25 cellular contexts compared by ENCODE assay signal in genomic region chr11:44805596-44805995, GRCh38.
A peak's percentile ranks its signal among the peaks of the same experiment; 100 is the strongest.
DNase-seq lines count a peak whose midpoint lies in the region; ATAC-seq, FAIRE-seq and TF ChIP-seq lines count a peak whose summit lies in the region.
"Had no signal": no experiment of that assay in that cellular context is flagged by ENCODE, and none has a peak within 500 bp of the region (broad histone marks: within the 10 kb centered on the region; RNA-seq: fewer than 3 reads in every experiment).

No MANE protein-coding gene starts in this region.

- peak overlapping the region in 3 of 4 donors; percentile 43 to 72 (median 59) for H3K27ac ChIP-seq in esophagus squamous epithelium
- no peak overlapping the region for H3K27ac ChIP-seq in neural progenitor cell
- no peak overlapping the region for H3K27ac ChIP-seq in small intestine (ENCODE audit: low read depth in 1 of 2, low read length in 1 of 2)

- 59 to 69% methylated on average over 6 of the region's 6 CpGs for WGBS in esophagus squamous epithelium, 2 donors
- 71 to 77% (median 74%) methylated on average over 6 of the region's 6 CpGs for WGBS in small intestine, 3 donors

- in situ Hi-C loops in ACHN (cut with HindIII; ENCODE audit: low pct_ligation_motif_present, low pct_unique_long_range_greater_than_20kb, low sequenced_read_pairs) = no loop called here

- peak overlapping the region; percentile 3 for H3K4me3 Mint-ChIP-seq in neural progenitor cell
- H3K4me3 Mint-ChIP-seq: activated naive CD8-positive, alpha-beta T cell treated with anti-CD3 and anti-CD28 coated beads, Interleukin-2, amount 10 ng/mL, durations not matched to agents 7 days and 5 days; activated T-helper 17 cell treated with anti-CD3 and anti-CD28 coated beads, Interleukin-2, amount 50 U/mL, for 72 hours; CD14-positive monocyte; type B pancreatic cell had no signal

- ATAC-seq in GM18867 (IDR thresholded peaks at IDR 0.05; ENCODE audit: unreplicated experiment) = no peak
- ATAC-seq: activated T-helper 17 cell treated with anti-CD3 and anti-CD28 coated beads, Interleukin-2, amount 50 U/mL, for 72 hours; K562 had no signal

- no peak for TF ChIP-seq CTCF in esophagus squamous epithelium (IDR thresholded peaks at IDR 0.05)
- TF ChIP-seq CTCF in neural progenitor cell (IDR thresholded peaks at IDR 0.05) = no peak

- no peaks in the 10 kb centered on the region for H3K79me2 ChIP-seq in neural progenitor cell (ENCODE audit: low read depth)

- H3K4me2 ChIP-seq in neural progenitor cell = no peak overlapping the region

- H3K27ac Mint-ChIP-seq in neural progenitor cell = peak overlapping the region; percentile 70
- H3K27ac Mint-ChIP-seq: activated naive CD8-positive, alpha-beta T cell treated with anti-CD3 and anti-CD28 coated beads, Interleukin-2, amount 10 ng/mL, durations not matched to agents 7 days and 5 days; activated T-helper 17 cell treated with anti-CD3 and anti-CD28 coated beads, Interleukin-2, amount 50 U/mL, for 72 hours; CD14-positive monocyte had no signal

- H3K27me3 Mint-ChIP-seq in neural progenitor cell (ENCODE audit: insufficient read depth, low read depth) = peaks cover 7% of the 10 kb centered on the region
- H3K27me3 Mint-ChIP-seq: activated T-helper 17 cell treated with anti-CD3 and anti-CD28 coated beads, Interleukin-2, amount 50 U/mL, for 72 hours; type B pancreatic cell had no signal

- H4K20me1 ChIP-seq in neural progenitor cell (ENCODE audit: low read depth) = peaks cover 60% of the 10 kb centered on the region

- no peaks in the 10 kb centered on the region for H3K9me3 ChIP-seq in esophagus squamous epithelium
- H3K9me3 ChIP-seq in neural progenitor cell (ENCODE audit: low read depth) = no peaks in the 10 kb centered on the region
- H3K9me3 ChIP-seq in small intestine (ENCODE audit: control insufficient read depth, low read depth) = no peaks in the 10 kb centered on the region
- H3K9me3 ChIP-seq: HAP-1, ovary had no signal

- H3F3A ChIP-seq in neural progenitor cell (ENCODE audit: low read depth) = peaks cover 11% of the 10 kb centered on the region

- H3K4me3 ChIP-seq in esophagus squamous epithelium = no peak overlapping the region
- H3K4me3 ChIP-seq in neural progenitor cell = no peak overlapping the region
- H3K4me3 ChIP-seq in small intestine (ENCODE audit: low read depth in 1 of 2, low read length in 2 of 2) = no peak overlapping the region
- H3K4me3 ChIP-seq: HAP-1, K562, ovary had no signal

- no peak overlapping the region for H3K9ac ChIP-seq in neural progenitor cell

- no peaks in the 10 kb centered on the region for H3K36me3 ChIP-seq in esophagus squamous epithelium
- H3K36me3 ChIP-seq in neural progenitor cell = no peaks in the 10 kb centered on the region
- H3K36me3 ChIP-seq in small intestine (ENCODE audit: control insufficient read depth in 2 of 2, insufficient read depth in 2 of 2, low read length in 2 of 2) = no peaks in the 10 kb centered on the region
- H3K36me3 ChIP-seq: HAP-1, ovary had no signal

- H3K27me3 ChIP-seq in esophagus squamous epithelium = peaks cover 0 to 2% (median 0%) of the 10 kb centered on the region in 4 donors
- H3K27me3 ChIP-seq in neural progenitor cell = no peaks in the 10 kb centered on the region
- peaks cover 0 to 2% of the 10 kb centered on the region in 2 donors for H3K27me3 ChIP-seq in small intestine (ENCODE audit: control insufficient read depth in 2 of 2, insufficient read depth in 2 of 2, low read length in 2 of 2)
- H3K27me3 ChIP-seq: ovary had no signal

- DNase-seq in ACHN (peak; percentile 15), HS-5 (ENCODE audit: low read depth) (peak; percentile 24), esophagus squamous epithelium (lab: John Stamatoyannopoulos, UW) (no peak), neural progenitor cell (ENCODE audit: low spot score) (no peak), NCI-H2196 treated with DMSO at 0.1 percent for 48 hours (lab: John Stamatoyannopoulos, UW; ENCODE audit: unreplicated experiment) (no peak), small intestine (no peak), NCI-H526 treated with DMSO at 0.1 percent for 48 hours (lab: John Stamatoyannopoulos, UW) (no peak)
- DNase-seq: activated CD4-positive, alpha-beta T cell treated with anti-CD3 and anti-CD28 coated beads for 1 hour; activated naive CD8-positive, alpha-beta T cell treated with anti-CD3 and anti-CD28 coated beads, Interleukin-2, amount 10 ng/mL, durations not matched to agents 7 days and 5 days; dermis blood vessel endothelial cell; DMS 273 treated with DMSO at 0.1 percent for 48 hours; erythroblast; left ventricle myocardium superior; NCI-H187 treated with DMSO at 0.1 percent for 48 hours; ovary; RPMI8226; stimulated activated CD4-positive, alpha-beta T cell treated with anti-CD3 and anti-CD28 coated beads, Interleukin-1b, Interleukin-23, amount 100 ng/mL, for 48 hours; stimulated activated naive CD4-positive, alpha-beta T cell treated with Interleukin-2 at 50 U/mL for 16 hours had no signal

- H2AFZ ChIP-seq in neural progenitor cell (replicated peaks) = no peak overlapping the region

- no peak for FAIRE-seq in small intestine (lab: Jason Lieb, UNC)
- FAIRE-seq: GM12892, K562 had no signal

- peaks cover 0 to 13% (median 0%) of the 10 kb centered on the region in 3 donors for H3K4me1 ChIP-seq in esophagus squamous epithelium
- H3K4me1 ChIP-seq in neural progenitor cell = peaks cover 27% of the 10 kb centered on the region
- no peaks in the 10 kb centered on the region for H3K4me1 ChIP-seq in small intestine (ENCODE audit: control insufficient read depth in 2 of 2, insufficient read depth in 1 of 2, low read depth in 1 of 2, low read length in 1 of 2)
- H3K4me1 ChIP-seq: HAP-1 had no signal

- no peak for TF ChIP-seq POLR2A in esophagus squamous epithelium (IDR thresholded peaks at IDR 0.05)

- no peaks in the 10 kb centered on the region for H3K9me3 Mint-ChIP-seq in neural progenitor cell
- H3K9me3 Mint-ChIP-seq: activated naive CD8-positive, alpha-beta T cell treated with anti-CD3 and anti-CD28 coated beads, Interleukin-2, amount 10 ng/mL, durations not matched to agents 7 days and 5 days; activated T-helper 17 cell treated with anti-CD3 and anti-CD28 coated beads, Interleukin-2, amount 50 U/mL, for 72 hours; CD14-positive monocyte; type B pancreatic cell had no signal

- intact Hi-C loops in esophagus squamous epithelium (cut with DNase I) = no loop called here

- H3K4me1 Mint-ChIP-seq in neural progenitor cell = peaks cover 75% of the 10 kb centered on the region
- H3K4me1 Mint-ChIP-seq: activated naive CD8-positive, alpha-beta T cell treated with anti-CD3 and anti-CD28 coated beads, Interleukin-2, amount 10 ng/mL, durations not matched to agents 7 days and 5 days; activated T-helper 17 cell treated with anti-CD3 and anti-CD28 coated beads, Interleukin-2, amount 50 U/mL, for 72 hours; CD14-positive monocyte had no signal

- H3K36me3 Mint-ChIP-seq in neural progenitor cell = peaks cover 7% of the 10 kb centered on the region
- H3K36me3 Mint-ChIP-seq: activated naive CD8-positive, alpha-beta T cell treated with anti-CD3 and anti-CD28 coated beads, Interleukin-2, amount 10 ng/mL, durations not matched to agents 7 days and 5 days; CD14-positive monocyte; type B pancreatic cell had no signal

Comparison
In these comparisons a context has a peak if more than half of its experiments do, and no peak if none do; other contexts are left out.
1. DNase-seq: peak in ACHN (single experiment) and HS-5 (single experiment); none in esophagus squamous epithelium (single experiment), neural progenitor cell (single experiment), NCI-H2196 treated with DMSO at 0.1 percent for 48 hours (single experiment), small intestine (single experiment) and NCI-H526 treated with DMSO at 0.1 percent for 48 hours (single experiment).
2. H3K27ac ChIP-seq: peak in esophagus squamous epithelium (3 of 4); none in neural progenitor cell (single experiment) and small intestine (0 of 2).